In the genomic region with DNA sequence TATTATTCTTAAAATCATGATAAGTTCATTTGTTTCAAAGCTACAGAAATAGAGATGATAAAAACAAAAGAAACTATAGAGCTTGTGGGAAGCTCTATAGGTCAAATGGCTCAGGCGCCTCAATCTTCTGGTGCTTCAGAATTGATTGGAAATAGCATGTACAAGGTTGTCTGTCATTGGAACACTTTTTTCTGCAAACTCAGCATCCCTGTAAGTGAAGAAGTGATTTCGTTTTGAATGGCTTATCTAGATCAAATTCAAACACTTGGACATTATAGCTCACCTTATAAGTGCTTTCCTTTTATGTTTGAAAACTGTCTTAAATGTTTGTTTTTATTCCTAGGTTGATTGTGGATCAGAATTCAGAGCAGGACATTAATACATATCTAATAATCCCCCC, we compare ENCODE assay signal across 8 cellular contexts.
"Had no signal": no experiment of that assay in that cellular context is flagged by ENCODE, and none has a peak within 500 bp of the region (broad histone marks: within the 10 kb centered on the region; RNA-seq: fewer than 3 reads in every experiment).

No MANE protein-coding gene starts in this region.

- FAIRE-seq: H1 had no signal

- H3K4me2 ChIP-seq: GM23338, KMS-11 had no signal

- H3K9me3 Mint-ChIP-seq: GM23338, H9 had no signal

- H3K27ac ChIP-seq: HL-60, KMS-11 had no signal

- H3K9ac ChIP-seq: KMS-11 had no signal

- DNase-seq: H9, HCEC 1CT, Karpas-422, KBM-7 had no signal

- H3K4me3 Mint-ChIP-seq: GM23338, H9 had no signal

- H2AFZ ChIP-seq: GM23338 had no signal

- H3K4me3 ChIP-seq: GM23338 had no signal

- H3K27ac Mint-ChIP-seq: GM23338, H9 had no signal

- ATAC-seq: GM23338 had no signal
